9 cellular contexts compared by ENCODE assay signal in the genomic region with DNA sequence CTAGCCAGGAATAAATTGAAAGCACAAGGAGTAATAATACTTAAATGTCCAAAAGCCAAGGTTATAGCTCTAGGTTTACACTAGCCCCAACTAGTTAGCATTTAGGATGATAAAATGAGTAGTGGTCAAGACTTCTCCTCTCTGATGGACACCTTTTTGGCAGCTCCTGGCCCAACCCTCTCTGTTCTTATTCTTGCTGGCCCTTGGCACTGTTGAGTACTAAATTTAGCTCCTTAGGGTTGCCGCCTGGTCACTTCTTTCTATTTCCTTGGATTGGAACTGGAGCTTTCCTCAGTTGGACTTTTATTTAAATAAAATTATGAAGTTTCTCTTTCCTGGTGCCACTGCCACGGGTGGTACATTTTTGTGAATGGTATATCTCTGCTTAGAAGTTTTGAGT. TPM values are rescaled to one million over a fixed set of nuclear protein-coding genes. Genes with fewer than 3 reads are reported as not detected.
DNase-seq lines count a peak whose midpoint lies in the region; ATAC-seq and TF ChIP-seq lines count a peak whose summit lies in the region.
"Had no signal": no experiment of that assay in that cellular context is flagged by ENCODE, and none has a peak within 500 bp of the region (broad histone marks: within the 10 kb centered on the region; RNA-seq: fewer than 3 reads in every experiment).

No MANE protein-coding gene starts in this region.

- POLR2A ChIA-PET in MCF 10A (lab: Yijun Ruan, JAX) = interaction anchor here (0.7 to 4.9 kb wide), 12 partner anchors 9 to 105 kb away, joined by 3 to 40 read pairs (median 10); a partner anchor contains a TSS

- no peak for TF ChIP-seq POLR2A in breast epithelium (IDR thresholded peaks at IDR 0.05)
- TF ChIP-seq POLR2A in body of pancreas (IDR thresholded peaks at IDR 0.05) = no peak

- intact Hi-C loops in MCF 10A (cut with micrococcal nuclease) = loop anchor here (5.0 kb wide), 1 partner anchor 48 kb away; no protein-coding TSS in a partner anchor
- intact Hi-C loops in breast epithelium (cut with DNase I; ENCODE audit: low total_unique reads) = no loop called here
- intact Hi-C loops in body of pancreas (cut with DNase I) = no loop called here

- no peak for ATAC-seq in body of pancreas

- H3K36me3 ChIP-seq in breast epithelium (no peaks in the 10 kb centered on the region), body of pancreas (replicated peaks in 1 of 2; ENCODE audit: insufficient read depth in 1 of 2, low read depth in 2 of 2) (no peaks in the 10 kb centered on the region), mesodermal cell (ENCODE audit: control insufficient read depth, insufficient read depth, low read length) (peaks cover 27% of the 10 kb centered on the region)

- peak overlapping the region; percentile 28 for H3K4me3 Mint-ChIP-seq in MCF 10A (ENCODE audit: unreplicated experiment)
- peak overlapping the region; percentile 58 for H3K4me3 Mint-ChIP-seq in type B pancreatic cell

- BruUV-seq in MCF 10A (replicated peaks; lab: Mats Ljungman, UMichigan) = no TSS peak

- DNase-seq in MCF 10A (ENCODE audit: unreplicated experiment) (no peak), breast epithelium (ENCODE audit: low spot score in 2 of 2) (no peak), body of pancreas (no peak), type B pancreatic cell (ENCODE audit: extremely low spot score, unreplicated experiment) (no peak), iPS-NIHi7 (ENCODE audit: extremely low spot score) (no peak), NCI-H345 treated with DMSO at 0.1 percent for 48 hours (lab: John Stamatoyannopoulos, UW; ENCODE audit: unreplicated experiment) (no peak), NAMALWA (ENCODE audit: low spot score) (no peak)
- DNase-seq: NCI-H1436 had no signal

- H3K27me3 ChIP-seq in breast epithelium = no peaks in the 10 kb centered on the region
- no peaks in the 10 kb centered on the region for H3K27me3 ChIP-seq in body of pancreas

- H3K9me3 Mint-ChIP-seq in MCF 10A (ENCODE audit: unreplicated experiment) (no peaks in the 10 kb centered on the region), type B pancreatic cell (no peaks in the 10 kb centered on the region)

- no peak overlapping the region for H3K27ac Mint-ChIP-seq in MCF 10A (ENCODE audit: low read depth, unreplicated experiment)
- peak overlapping the region; percentile 48 for H3K27ac Mint-ChIP-seq in type B pancreatic cell

- H3K27ac ChIP-seq in breast epithelium (no peak overlapping the region), body of pancreas (peak overlapping the region in 3 of 4 donors; percentile 51 to 85 (median 79)), mesodermal cell (ENCODE audit: low read depth, low read length, severe bottlenecking) (peak overlapping the region; percentile 96)

- WGBS in body of pancreas, 2 donors = 22 to 25% methylated on average over 2 of the region's 2 CpGs
- WGBS in mesodermal cell (ENCODE audit: insufficient coverage in 2 of 2), 2 experiments = no CpG with 5 or more reads among the region's 2 CpGs

- H3K9me3 ChIP-seq in breast epithelium (no peaks in the 10 kb centered on the region), body of pancreas (no peaks in the 10 kb centered on the region), mesodermal cell (ENCODE audit: control insufficient read depth, low read length) (no peaks in the 10 kb centered on the region)

- TF ChIP-seq CTCF in MCF 10A (IDR thresholded peaks at IDR 0.05; ENCODE audit: unreplicated experiment) (no peak), breast epithelium (IDR thresholded peaks at IDR 0.05) (no peak), body of pancreas (IDR thresholded peaks at IDR 0.05) (no peak), type B pancreatic cell (conservative IDR thresholded peaks at IDR 0.05) (no peak)

- H3K4me1 Mint-ChIP-seq in MCF 10A (ENCODE audit: insufficient read depth, unreplicated experiment) (peaks cover 48% of the 10 kb centered on the region), type B pancreatic cell (ENCODE audit: unreplicated experiment) (peaks cover 75% of the 10 kb centered on the region)

- H3K4me1 ChIP-seq in breast epithelium = peaks cover 3 to 28% of the 10 kb centered on the region in 2 donors
- peaks cover 70% of the 10 kb centered on the region for H3K4me1 ChIP-seq in body of pancreas
- peaks cover 54% of the 10 kb centered on the region for H3K4me1 ChIP-seq in mesodermal cell (ENCODE audit: control insufficient read depth, insufficient read depth, low read length, poor library complexity, severe bottlenecking)

- CTCF ChIA-PET in MCF 10A (lab: Yijun Ruan, JAX) = interaction anchor here (0.7 to 4.3 kb wide), 4 partner anchors 27 to 790 kb away, joined by 3 to 23 read pairs (median 6); a partner anchor contains a TSS

- H3K4me3 ChIP-seq in breast epithelium = no peak overlapping the region
- H3K4me3 ChIP-seq in body of pancreas = no peak overlapping the region
- H3K4me3 ChIP-seq in mesodermal cell (ENCODE audit: extremely low read depth, insufficient read depth, low read length, poor library complexity, severe bottlenecking) = peak overlapping the region; percentile 3

- peaks cover 11% of the 10 kb centered on the region for H3K36me3 Mint-ChIP-seq in MCF 10A (ENCODE audit: insufficient read depth, unreplicated experiment)
- H3K36me3 Mint-ChIP-seq in type B pancreatic cell = peaks cover 7% of the 10 kb centered on the region

- H3K27me3 Mint-ChIP-seq in MCF 10A (ENCODE audit: insufficient read depth, unreplicated experiment) (no peaks in the 10 kb centered on the region), type B pancreatic cell (no peaks in the 10 kb centered on the region)

RNA-seq across cellular contexts. Expression of a gene that starts 28.3 kb away (rescaled TPM):
- total RNA-seq in MCF 10A (2022) = 54.2 and 56.9 TPM in 2 replicates
- total RNA-seq in breast epithelium = 10 to 100 TPM; 32.8 to 41.9 (median 35.4) TPM
- 10 to 100 TPM; 23.7 to 25.9 TPM for total RNA-seq in body of pancreas
- 59.9 TPM for polyA plus RNA-seq in mesodermal cell (2013, experiment 1 of 2)
- polyA plus RNA-seq in mesodermal cell (2013, experiment 2 of 2) = 51.2 TPM
- 106 and 121 TPM in 2 replicates for total RNA-seq in type B pancreatic cell (ENCODE audit: low replicate concordance)

Comparison
In these comparisons a context has a peak if more than half of its experiments do, and no peak if none do; other contexts are left out.
1. H3K27ac ChIP-seq: peak in body of pancreas (3 of 4) and mesodermal cell (single experiment); none in breast epithelium (0 of 2).